ENCODE assay signal across 1 cellular context in the genomic region with DNA sequence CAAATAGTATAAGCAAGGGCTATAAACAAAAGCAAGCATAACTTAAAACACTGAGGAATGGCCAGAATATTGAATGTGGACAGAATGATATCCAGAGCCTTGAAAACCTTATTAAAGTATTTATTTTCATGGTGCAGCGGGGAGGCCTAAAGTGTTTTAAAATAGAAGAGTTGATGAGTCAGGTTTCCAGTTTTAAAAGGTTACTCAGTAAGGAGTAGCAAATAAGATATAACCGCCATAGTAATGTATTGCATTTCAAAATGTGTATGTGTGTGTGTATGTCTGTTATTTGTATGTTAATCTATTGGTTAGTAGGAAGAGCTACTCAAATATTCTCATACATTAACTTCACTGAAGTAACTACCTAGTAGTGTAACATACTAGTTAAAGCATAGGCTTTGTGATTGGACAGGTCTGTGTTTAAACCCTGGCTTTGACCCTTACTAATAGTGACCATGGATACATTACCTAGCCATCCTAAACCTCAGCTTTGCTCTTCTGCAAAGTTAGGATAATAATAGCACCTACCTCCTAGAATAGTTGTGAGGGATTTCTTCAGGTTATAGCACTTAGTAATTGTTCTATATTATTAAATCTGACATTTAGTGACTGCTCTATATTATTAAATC.
A peak's percentile ranks its signal among the peaks of the same experiment; 100 is the strongest.
TF ChIP-seq lines count a peak whose summit lies in the region.

No MANE protein-coding gene starts in this region.

TF ChIP-seq in IMR-90, 13 proteins besides CTCF, POLR2A, EP300 and RAD21:
- TF ChIP-seq, protein P1, sequence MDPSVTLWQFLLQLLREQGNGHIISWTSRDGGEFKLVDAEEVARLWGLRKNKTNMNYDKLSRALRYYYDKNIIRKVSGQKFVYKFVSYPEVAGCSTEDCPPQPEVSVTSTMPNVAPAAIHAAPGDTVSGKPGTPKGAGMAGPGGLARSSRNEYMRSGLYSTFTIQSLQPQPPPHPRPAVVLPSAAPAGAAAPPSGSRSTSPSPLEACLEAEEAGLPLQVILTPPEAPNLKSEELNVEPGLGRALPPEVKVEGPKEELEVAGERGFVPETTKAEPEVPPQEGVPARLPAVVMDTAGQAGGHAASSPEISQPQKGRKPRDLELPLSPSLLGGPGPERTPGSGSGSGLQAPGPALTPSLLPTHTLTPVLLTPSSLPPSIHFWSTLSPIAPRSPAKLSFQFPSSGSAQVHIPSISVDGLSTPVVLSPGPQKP (IDR thresholded peaks at IDR 0.05; ENCODE audit: borderline replicate concordance, low read depth, low read length) = no peak
- TF ChIP-seq MAFK (IDR thresholded peaks at IDR 0.05; ENCODE audit: low read depth, low read length) = 0 out of 2 replicates have a peak, but pooled peaks have one; percentile 7
